ENCODE assay signal across 16 cellular contexts in the genomic region with DNA sequence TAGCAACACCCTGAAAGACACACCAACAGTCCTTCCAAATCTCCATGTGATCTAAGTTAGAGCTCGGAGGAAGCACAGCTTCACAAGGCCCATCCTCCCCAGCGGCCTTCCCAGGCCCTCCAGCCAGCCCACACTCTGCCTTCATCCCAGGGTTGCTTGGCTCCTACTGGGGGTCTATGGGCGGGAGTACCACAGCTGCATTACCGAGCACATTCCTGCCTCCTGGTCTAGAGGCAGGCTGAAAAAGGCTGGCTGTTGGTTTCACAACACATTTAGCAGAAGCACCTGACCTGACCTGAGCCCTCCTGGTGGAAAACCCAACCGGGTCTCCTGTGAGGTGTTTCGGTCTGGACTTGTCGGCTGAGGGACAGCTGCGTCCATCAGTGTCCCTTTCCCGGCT. TPM values are rescaled to one million over a fixed set of nuclear protein-coding genes. Genes with fewer than 3 reads are reported as not detected.
DNase-seq lines count a peak whose midpoint lies in the region; ATAC-seq, FAIRE-seq and TF ChIP-seq lines count a peak whose summit lies in the region.
"Had no signal": no experiment of that assay in that cellular context is flagged by ENCODE, and none has a peak within 500 bp of the region (broad histone marks: within the 10 kb centered on the region; RNA-seq: fewer than 3 reads in every experiment).

No MANE protein-coding gene starts in this region.

- ATAC-seq in left lobe of liver: no peak
- no peak for ATAC-seq in GM21423 (IDR thresholded peaks at IDR 0.05; ENCODE audit: unreplicated experiment)

- in situ Hi-C loops in G401 (cut with HindIII; ENCODE audit: low sequenced_read_pairs): no loop called here

- H3K36me3 Mint-ChIP-seq in endodermal cell (ENCODE audit: low read depth): no peaks in the 10 kb centered on the region
- H3K36me3 Mint-ChIP-seq: CD4-positive, CD25-positive, alpha-beta regulatory T cell had no signal

- H3K9me3 Mint-ChIP-seq in endodermal cell: no peaks in the 10 kb centered on the region

- peaks cover 22% of the 10 kb centered on the region for H3K27me3 Mint-ChIP-seq in endodermal cell (ENCODE audit: insufficient read depth)

- H3K4me3 ChIP-seq in endodermal cell (ENCODE audit: low read length) (no peak overlapping the region), neuron (ENCODE audit: low read length) (no peak overlapping the region)
- H3K4me3 ChIP-seq: BLaER1 treated with 17β-estradiol and CSF1 and Interleukin-3, amounts not matched to agents 10 nM and 100 nM; HAP-1 had no signal

- H3K9me3 ChIP-seq in endodermal cell (ENCODE audit: control insufficient read depth, low read length): no peaks in the 10 kb centered on the region
- H3K9me3 ChIP-seq in neuron (ENCODE audit: low read length): no peaks in the 10 kb centered on the region
- H3K9me3 ChIP-seq: HAP-1 had no signal

- TF ChIP-seq CTCF in endodermal cell (conservative IDR thresholded peaks at IDR 0.05): no peak

- H3K27ac ChIP-seq in endodermal cell (ENCODE audit: low read depth, low read length): no peak overlapping the region

- H3K27me3 ChIP-seq in endodermal cell (ENCODE audit: control insufficient read depth, insufficient read depth, low read length, poor library complexity, severe bottlenecking): no peaks in the 10 kb centered on the region
- no peaks in the 10 kb centered on the region for H3K27me3 ChIP-seq in neuron (ENCODE audit: insufficient read depth, low read length)
- H3K27me3 ChIP-seq: BLaER1 treated with 17β-estradiol and CSF1 and Interleukin-3, amounts not matched to agents 10 nM and 100 nM had no signal

- H3K4me1 ChIP-seq in endodermal cell (ENCODE audit: control insufficient read depth, insufficient read depth, low read length): no peaks in the 10 kb centered on the region
- H3K4me1 ChIP-seq in neuron (ENCODE audit: insufficient read depth, low read length): peaks cover 13% of the 10 kb centered on the region
- H3K4me1 ChIP-seq: HAP-1 had no signal

- H3K4me3 Mint-ChIP-seq in endodermal cell: no peak overlapping the region
- H3K4me3 Mint-ChIP-seq: CD4-positive, CD25-positive, alpha-beta regulatory T cell; HFFc6 had no signal

- peaks cover 11% of the 10 kb centered on the region for H3K4me1 Mint-ChIP-seq in endodermal cell

- no peak overlapping the region for H3K9ac ChIP-seq in endodermal cell (ENCODE audit: extremely low read depth, low read length, poor library complexity, severe bottlenecking)
- H3K9ac ChIP-seq: BLaER1 treated with 17β-estradiol and CSF1 and Interleukin-3, amounts not matched to agents 10 nM and 100 nM had no signal

- 82 to 92% methylated on average over 7 to 9 of the region's 9 CpGs for WGBS in endodermal cell (ENCODE audit: insufficient coverage in 1 of 2, insufficient read length in 1 of 2), 2 experiments

- peak overlapping the region; percentile 42 for H2AFZ ChIP-seq in neuron (ENCODE audit: low read depth, low read length)

- DNase-seq in G401 (ENCODE audit: low spot score): peak; percentile 8
- peak; percentile 21 for DNase-seq in SK-N-DZ (ENCODE audit: low spot score)
- peak; percentile 60 for DNase-seq in endodermal cell
- no peak for DNase-seq in NCI-H1092 treated with DMSO at 0.1 percent for 48 hours (lab: John Stamatoyannopoulos, UW)
- DNase-seq in GM19239 (ENCODE audit: insufficient read length, low spot score): no peak
- no peak for DNase-seq in left lobe of liver (ENCODE audit: low spot score)
- DNase-seq: ACHN; CD4-positive, CD25-positive, alpha-beta regulatory T cell; DMS53; HFFc6 had no signal

- no peak for FAIRE-seq in GM19239 (lab: Jason Lieb, UNC)
- FAIRE-seq: H1 had no signal

- no peaks in the 10 kb centered on the region for H3K36me3 ChIP-seq in endodermal cell (ENCODE audit: control insufficient read depth, insufficient read depth, low read length)
- no peaks in the 10 kb centered on the region for H3K36me3 ChIP-seq in neuron (ENCODE audit: insufficient read depth, low read length)
- H3K36me3 ChIP-seq: BLaER1 treated with 17β-estradiol and CSF1 and Interleukin-3, amounts not matched to agents 10 nM and 100 nM; HAP-1 had no signal

- H3K27ac Mint-ChIP-seq in endodermal cell: peak overlapping the region; percentile 14
- H3K27ac Mint-ChIP-seq: CD4-positive, CD25-positive, alpha-beta regulatory T cell; HFFc6 had no signal

RNA-seq across cellular contexts. Expression of gene TRIM67, which starts 54.7 kb away (rescaled TPM):
- total RNA-seq in G401 (2014; rRNA removed; shearing (Covaris generic)): not detected in 2 replicates
- 1.1 and 1.5 TPM in 2 replicates for polyA plus RNA-seq in SK-N-DZ (2014; cell fraction: cytosol; rRNA removed)
- 1.8 and 2.6 TPM in 2 replicates for polyA plus RNA-seq in SK-N-DZ (2014; cell fraction: nucleus; rRNA removed)
- total RNA-seq in endodermal cell: under 1 TPM; 0.04 TPM
- 1.1 TPM for polyA plus RNA-seq in endodermal cell (2013, experiment 1 of 2)
- 1.0 TPM for polyA plus RNA-seq in endodermal cell (2013, experiment 2 of 2)
- 0.03 TPM for total RNA-seq in left lobe of liver
- total RNA-seq: CD4-positive, CD25-positive, alpha-beta regulatory T cell; H1; HFFc6; HT1080 had no signal
- polyA plus RNA-seq: CD4-positive, CD25-positive, alpha-beta regulatory T cell had no signal

Comparison
In these comparisons a context has a peak if more than half of its experiments do, and no peak if none do; other contexts are left out.
1. DNase-seq: peak in G401 (single experiment), SK-N-DZ (single experiment) and endodermal cell (single experiment); none in NCI-H1092 treated with DMSO at 0.1 percent for 48 hours (single experiment), GM19239 (single experiment) and left lobe of liver (single experiment).